ENCODE assay signal across 8 cellular contexts in genomic region chr1:160739098-160739511, GRCh38. TPM values are rescaled to one million over a fixed set of nuclear protein-coding genes. Genes with fewer than 3 reads are reported as not detected.
A peak's percentile ranks its signal among the peaks of the same experiment; 100 is the strongest.
DNase-seq lines count a peak whose midpoint lies in the region; ATAC-seq and TF ChIP-seq lines count a peak whose summit lies in the region.

A gene with protein sequence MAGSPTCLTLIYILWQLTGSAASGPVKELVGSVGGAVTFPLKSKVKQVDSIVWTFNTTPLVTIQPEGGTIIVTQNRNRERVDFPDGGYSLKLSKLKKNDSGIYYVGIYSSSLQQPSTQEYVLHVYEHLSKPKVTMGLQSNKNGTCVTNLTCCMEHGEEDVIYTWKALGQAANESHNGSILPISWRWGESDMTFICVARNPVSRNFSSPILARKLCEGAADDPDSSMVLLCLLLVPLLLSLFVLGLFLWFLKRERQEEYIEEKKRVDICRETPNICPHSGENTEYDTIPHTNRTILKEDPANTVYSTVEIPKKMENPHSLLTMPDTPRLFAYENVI (plus strand): TSS chr1:160739247. CDS start chr1:160739302, 55 bp downstream.

- CTCF ChIA-PET in activated CD8-positive, alpha-beta T cell treated with anti-CD3 and anti-CD28 coated beads for 36 hours (lab: Charles Lee), result interaction anchor here (0.8 to 7.1 kb wide), 12 partner anchors 9 to 133 kb away, joined by 3 to 29 read pairs (median 3); no protein-coding TSS in a partner anchor

- DNase-seq in CD1c-positive myeloid dendritic cell (ENCODE audit: extremely low spot score) (peak; percentile 88), retina (no peak), epidermal melanocyte (ENCODE audit: insufficient read length, low spot score) (no peak), NCI-H2107 (lab: John Stamatoyannopoulos, UW) (no peak)
- DNase-seq in activated CD8-positive, alpha-beta T cell treated with anti-CD3 and anti-CD28 coated beads for 36 hours, result peak; percentile 82

- H3K4me1 Mint-ChIP-seq in activated CD8-positive, alpha-beta T cell treated with anti-CD3 and anti-CD28 coated beads for 36 hours (ENCODE audit: low read depth), result peaks cover 75% of the 10 kb centered on the region
- peaks cover 58% of the 10 kb centered on the region for H3K4me1 Mint-ChIP-seq in stimulated activated memory B cell treated with anti-CD40 and anti-IgM and Interleukin-4, amounts not matched to agents 10 μg/mL and 1 μg/mL and 100 μg/mL, for 72 hours

- peaks cover 73% of the 10 kb centered on the region for H3K36me3 Mint-ChIP-seq in activated CD8-positive, alpha-beta T cell treated with anti-CD3 and anti-CD28 coated beads for 36 hours (ENCODE audit: low read depth)
- H3K36me3 Mint-ChIP-seq in stimulated activated memory B cell treated with anti-CD40 and anti-IgM and Interleukin-4, amounts not matched to agents 10 μg/mL and 1 μg/mL and 100 μg/mL, for 72 hours, result peaks cover 55% of the 10 kb centered on the region

- no peaks in the 10 kb centered on the region for H3K27me3 Mint-ChIP-seq in activated CD8-positive, alpha-beta T cell treated with anti-CD3 and anti-CD28 coated beads for 36 hours
- H3K27me3 Mint-ChIP-seq in stimulated activated memory B cell treated with anti-CD40 and anti-IgM and Interleukin-4, amounts not matched to agents 10 μg/mL and 1 μg/mL and 100 μg/mL, for 72 hours, result no peaks in the 10 kb centered on the region

- intact Hi-C loops in activated CD8-positive, alpha-beta T cell treated with anti-CD3 and anti-CD28 coated beads for 36 hours (cut with micrococcal nuclease), result no loop called here

- H3K4me3 Mint-ChIP-seq in activated CD8-positive, alpha-beta T cell treated with anti-CD3 and anti-CD28 coated beads for 36 hours, result peak within 1 kb of the TSS; percentile 84
- H3K4me3 Mint-ChIP-seq in stimulated activated memory B cell treated with anti-CD40 and anti-IgM and Interleukin-4, amounts not matched to agents 10 μg/mL and 1 μg/mL and 100 μg/mL, for 72 hours, result peak within 1 kb of the TSS; percentile 90

- peak; percentile 86 for TF ChIP-seq POLR2A in GM19099 (IDR thresholded peaks at IDR 0.05; ENCODE audit: extremely low read depth, insufficient read length, low read depth)

- peak; percentile 71 for ATAC-seq in HG03354 (IDR thresholded peaks at IDR 0.05; ENCODE audit: poor library complexity, severe bottlenecking, unreplicated experiment)
- peak; percentile 75 for ATAC-seq in activated CD8-positive, alpha-beta T cell treated with anti-CD3 and anti-CD28 coated beads for 36 hours
- peak; percentile 91 for ATAC-seq in stimulated activated memory B cell treated with anti-CD40 and anti-IgM and Interleukin-4, amounts not matched to agents 10 μg/mL and 1 μg/mL and 100 μg/mL, for 72 hours

- H3K27ac Mint-ChIP-seq in activated CD8-positive, alpha-beta T cell treated with anti-CD3 and anti-CD28 coated beads for 36 hours, result peak within 1 kb of the TSS; percentile 94
- H3K27ac Mint-ChIP-seq in stimulated activated memory B cell treated with anti-CD40 and anti-IgM and Interleukin-4, amounts not matched to agents 10 μg/mL and 1 μg/mL and 100 μg/mL, for 72 hours, result peak within 1 kb of the TSS; percentile 92

- peaks cover 31% of the 10 kb centered on the region for H3K9me3 Mint-ChIP-seq in activated CD8-positive, alpha-beta T cell treated with anti-CD3 and anti-CD28 coated beads for 36 hours
- H3K9me3 Mint-ChIP-seq in stimulated activated memory B cell treated with anti-CD40 and anti-IgM and Interleukin-4, amounts not matched to agents 10 μg/mL and 1 μg/mL and 100 μg/mL, for 72 hours, result peaks cover 3% of the 10 kb centered on the region

- POLR2A ChIA-PET in activated CD8-positive, alpha-beta T cell treated with anti-CD3 and anti-CD28 coated beads for 36 hours (lab: Charles Lee), result interaction anchor here (0.8 to 3.4 kb wide), 11 partner anchors 8 to 59 kb away, joined by 3 to 14 read pairs (median 4); no protein-coding TSS in a partner anchor

- no peak for TF ChIP-seq CTCF in activated CD8-positive, alpha-beta T cell treated with anti-CD3 and anti-CD28 coated beads for 36 hours (IDR thresholded peaks at IDR 0.05)

RNA-seq across cellular contexts. Expression of the gene that starts here (rescaled TPM):
- 10 to 100 TPM; 90.0 to 93.5 TPM for total RNA-seq in activated CD8-positive, alpha-beta T cell treated with anti-CD3 and anti-CD28 coated beads for 36 hours

Comparison
In these comparisons a context has a peak if more than half of its experiments do, and no peak if none do; other contexts are left out.
1. DNase-seq: peak in CD1c-positive myeloid dendritic cell (single experiment) and activated CD8-positive, alpha-beta T cell treated with anti-CD3 and anti-CD28 coated beads for 36 hours (single experiment); none in retina (single experiment), epidermal melanocyte (single experiment) and NCI-H2107 (single experiment).
2. Peak in every context shown above with its lines, with median percentiles within 50 percentile points of each other: ATAC-seq.